In genomic region chr4:48830706-48831531, GRCh38 we compare ENCODE assay signal across 8 cellular contexts. TPM values are rescaled to one million over a fixed set of nuclear protein-coding genes. Genes with fewer than 3 reads are reported as not detected.
DNase-seq lines count a peak whose midpoint lies in the region; ATAC-seq and TF ChIP-seq lines count a peak whose summit lies in the region.

TSS of gene OCIAD1 (plus strand) at chr4:48831088. CDS start at chr4:48832625, 1,537 bp downstream.

- H3K27ac ChIP-seq in colonic mucosa = peak within 1 kb of the TSS; percentile 88

- peaks cover 27% of the 10 kb centered on the region for H3K36me3 ChIP-seq in BE2C
- H3K36me3 ChIP-seq in colonic mucosa = no peaks in the 10 kb centered on the region

- H3K4me3 ChIP-seq in BE2C (ENCODE audit: low read depth, low read length) = peak within 1 kb of the TSS; percentile 98
- H3K4me3 ChIP-seq in colonic mucosa = peak within 1 kb of the TSS; percentile 71

- H3K4me1 ChIP-seq in BE2C (no peaks in the 10 kb centered on the region; the same call in 1 of the 2 replicates), colonic mucosa (no peaks in the 10 kb centered on the region)

- TF ChIP-seq CTCF in BE2C (IDR thresholded peaks at IDR 0.05; ENCODE audit: low read depth, low read length) (no peak), colonic mucosa (IDR thresholded peaks at IDR 0.05) (no peak)

- H3K27me3 ChIP-seq in BE2C = no peaks in the 10 kb centered on the region
- H3K27me3 ChIP-seq in colonic mucosa = no peaks in the 10 kb centered on the region

- peak; percentile 99 for ATAC-seq in HG03460 (IDR thresholded peaks at IDR 0.05; ENCODE audit: unreplicated experiment)

- DNase-seq in BE2C (peak; percentile 98), GM19240 (ENCODE audit: insufficient read length, low spot score) (peak; percentile 91), NCI-H526 (lab: John Stamatoyannopoulos, UW) (peak; percentile 97 to 99), colonic mucosa (peak; percentile 97), kidney tubule cell (ENCODE audit: low spot score) (peak; percentile 99)
- DNase-seq in activated CD4-positive, alpha-beta T cell treated with anti-CD3 and anti-CD28 coated beads for 48 hours = peak; percentile 96
- peak; percentile 79 to 89 (median 82) for DNase-seq in stimulated activated CD4-positive, alpha-beta T cell treated with anti-CD3 and anti-CD28 coated beads, Interleukin-1b, Interleukin-23, amount 100 ng/mL, for 24 hours (ENCODE audit: low read depth in 4 of 4, low spot score in 1 of 4)

- intact Hi-C loops in colonic mucosa (cut with DNase I) = no loop called here

- no peaks in the 10 kb centered on the region for H3K9me3 ChIP-seq in BE2C
- H3K9me3 ChIP-seq in colonic mucosa = no peaks in the 10 kb centered on the region

- peak within 1 kb of the TSS; percentile 78 to 89 for H3K9ac ChIP-seq in colonic mucosa (ENCODE audit: low read depth in 2 of 2, low read length in 2 of 2)

RNA-seq across cellular contexts. Expression of gene OCIAD1, which starts in this region (rescaled TPM):
- 126 TPM for polyA plus RNA-seq in BE2C (2012; ENCODE audit: insufficient read depth, insufficient read length, low read depth)
- 100 to 1,000 TPM; 120 to 131 TPM for total RNA-seq in colonic mucosa

Comparison
In these comparisons a context has a peak if more than half of its experiments do, and no peak if none do; other contexts are left out.
1. Peak in every context shown above with its lines: DNase-seq, ATAC-seq, H3K4me3 ChIP-seq and H3K27ac ChIP-seq.